9 cellular contexts compared by ENCODE assay signal in genomic region chr2:42722328-42723190, GRCh38. TPM values are rescaled to one million over a fixed set of nuclear protein-coding genes. Genes with fewer than 3 reads are reported as not detected.
DNase-seq lines count a peak whose midpoint lies in the region; ATAC-seq and TF ChIP-seq lines count a peak whose summit lies in the region.
"Had no signal": no experiment of that assay in that cellular context is flagged by ENCODE, and none has a peak within 500 bp of the region (broad histone marks: within the 10 kb centered on the region; RNA-seq: fewer than 3 reads in every experiment).

No MANE protein-coding gene starts in this region.

- H3K4me3 ChIP-seq in astrocyte of the cerebellum (ENCODE audit: low read depth, low read length) = no peak overlapping the region
- no peak overlapping the region for H3K4me3 ChIP-seq in kidney epithelial cell (ENCODE audit: low read depth, low read length)
- H3K4me3 ChIP-seq in transverse colon = no peak overlapping the region

- no peak for TF ChIP-seq CTCF in astrocyte of the cerebellum (IDR thresholded peaks at IDR 0.05; ENCODE audit: low read depth, low read length, missing control alignments)
- no peak for TF ChIP-seq CTCF in kidney epithelial cell (IDR thresholded peaks at IDR 0.05; ENCODE audit: insufficient read depth, low read length, poor library complexity, severe bottlenecking)
- no peak for TF ChIP-seq CTCF in transverse colon (IDR thresholded peaks at IDR 0.05)

- no peak for TF ChIP-seq POLR2A in transverse colon (IDR thresholded peaks at IDR 0.05)

- no peaks in the 10 kb centered on the region for H3K9me3 ChIP-seq in transverse colon

- WGBS in transverse colon (ENCODE audit: low coverage in 1 of 2), 2 donors = 64 to 74% methylated on average over 7 of the region's 7 CpGs

- in situ Hi-C loops in astrocyte of the cerebellum (cut with HindIII; ENCODE audit: low sequenced_read_pairs) (no loop called here), transverse colon (cut with MboI; ENCODE audit: low pct_ligation_motif_present in 1 of 4, low pct_unique_long_range_greater_than_20kb in 1 of 4, low sequenced_read_pairs in 3 of 4) (no loop called here)

- peaks cover 0 to 21% (median 12%) of the 10 kb centered on the region in 4 donors for H3K4me1 ChIP-seq in transverse colon

- H3K27me3 ChIP-seq in kidney epithelial cell (ENCODE audit: control insufficient read depth, insufficient read depth, low read length) (no peaks in the 10 kb centered on the region), transverse colon (no peaks in the 10 kb centered on the region)

- intact Hi-C loops in transverse colon (cut with DNase I; ENCODE audit: low total_unique reads) = no loop called here

- no peak for TF ChIP-seq EP300 in transverse colon (IDR thresholded peaks at IDR 0.05; ENCODE audit: low read depth)

- peak overlapping the region in 1 of 4 donors; percentile 3 for H3K27ac ChIP-seq in transverse colon

- H3K36me3 ChIP-seq in kidney epithelial cell (ENCODE audit: control insufficient read depth, insufficient read depth, low read length) (no peaks in the 10 kb centered on the region), transverse colon (no peaks in the 10 kb centered on the region)

- peak; percentile 55 for DNase-seq in stimulated activated CD4-positive, alpha-beta T cell treated with anti-CD3 and anti-CD28 coated beads, Interleukin-1b, Interleukin-23, amount 100 ng/mL, for 48 hours
- DNase-seq in stimulated activated CD4-positive, alpha-beta T cell treated with anti-CD3 and anti-CD28 coated beads, Interleukin-4, amount 100 ng/mL, for 24 hours = no peak
- peak; percentile 8 for DNase-seq in NCI-H128 (lab: John Stamatoyannopoulos, UW; ENCODE audit: unreplicated experiment)
- peak; percentile 75 for DNase-seq in astrocyte of the cerebellum (ENCODE audit: low read depth)
- peak; percentile 67 for DNase-seq in kidney epithelial cell (ENCODE audit: low read depth)
- peak; percentile 13 for DNase-seq in transverse colon
- DNase-seq in UCSD-AML1 (lab: John Stamatoyannopoulos, UW; ENCODE audit: unreplicated experiment) = no peak

- peak; percentile 99 for ATAC-seq in HG02610 (IDR thresholded peaks at IDR 0.05; ENCODE audit: unreplicated experiment)
- ATAC-seq: HCT116 had no signal

RNA-seq across cellular contexts. Expression of gene OXER1, which starts 41.4 kb away (rescaled TPM):
- total RNA-seq in kidney epithelial cell (0.75 and 0.82 TPM in 2 replicates), transverse colon (1 to 10 TPM in 2 of 4 donors, under 1 TPM in 1, not detected in 1; 0.48 to 6.4 (median 4.9) TPM)

Comparison
In these comparisons a context has a peak if more than half of its experiments do, and no peak if none do; other contexts are left out.
1. DNase-seq: peak in stimulated activated CD4-positive, alpha-beta T cell treated with anti-CD3 and anti-CD28 coated beads, Interleukin-1b, Interleukin-23, amount 100 ng/mL, for 48 hours (single experiment), NCI-H128 (single experiment), astrocyte of the cerebellum (single experiment), kidney epithelial cell (single experiment) and transverse colon (single experiment); none in stimulated activated CD4-positive, alpha-beta T cell treated with anti-CD3 and anti-CD28 coated beads, Interleukin-4, amount 100 ng/mL, for 24 hours (single experiment) and UCSD-AML1 (single experiment).